In genomic region chr12:128818065-128819022, GRCh38 we compare ENCODE assay signal across 9 cellular contexts. TPM values are rescaled to one million over a fixed set of nuclear protein-coding genes. Genes with fewer than 3 reads are reported as not detected.
DNase-seq lines count a peak whose midpoint lies in the region; ATAC-seq, FAIRE-seq and TF ChIP-seq lines count a peak whose summit lies in the region.
"Had no signal": no experiment of that assay in that cellular context is flagged by ENCODE, and none has a peak within 500 bp of the region (broad histone marks: within the 10 kb centered on the region; RNA-seq: fewer than 3 reads in every experiment).

No MANE protein-coding gene starts in this region.

- H3K36me3 Mint-ChIP-seq in progenitor cell of endocrine pancreas (ENCODE audit: insufficient read depth): peaks cover 27% of the 10 kb centered on the region

- H3K27ac ChIP-seq in endothelial cell of umbilical vein (ENCODE audit: insufficient read depth, low read depth, low read length): peak overlapping the region; percentile 8

- H3K4me3 ChIP-seq in GM08714 (ENCODE audit: low read length) (peak overlapping the region; percentile 9; the same call in 1 of the 2 replicates), endothelial cell of umbilical vein (replicated peaks in 1 of 3; ENCODE audit: insufficient read depth in 1 of 3, low read depth in 1 of 3, low read length in 3 of 3) (no peak overlapping the region)

- FAIRE-seq in endothelial cell of umbilical vein (lab: Jason Lieb, UNC): peak; percentile 26

- peaks cover 0 to 12% of the 10 kb centered on the region in 2 experiments for H3K36me3 ChIP-seq in endothelial cell of umbilical vein (ENCODE audit: control insufficient read depth in 2 of 2, extremely low read depth in 1 of 2, insufficient read depth in 2 of 2, low read length in 2 of 2)

- TF ChIP-seq POLR2A in endothelial cell of umbilical vein (IDR thresholded peaks at IDR 0.05; ENCODE audit: low read depth, low read length): no peak

- TF ChIP-seq CTCF in endothelial cell of umbilical vein (IDR thresholded peaks at IDR 0.05; ENCODE audit: extremely low read depth in 1 of 2, insufficient read depth in 1 of 2, low read depth in 1 of 2, low read length in 2 of 2): no peak
- no peak for TF ChIP-seq CTCF in progenitor cell of endocrine pancreas (IDR thresholded peaks at IDR 0.05; ENCODE audit: unreplicated experiment)

- peaks cover 32% of the 10 kb centered on the region for H3K4me1 Mint-ChIP-seq in progenitor cell of endocrine pancreas (ENCODE audit: low read depth)

- no peaks in the 10 kb centered on the region for H3K9me3 Mint-ChIP-seq in progenitor cell of endocrine pancreas (ENCODE audit: low read depth)

- no peaks in the 10 kb centered on the region for H3K9me1 ChIP-seq in endothelial cell of umbilical vein (replicated peaks; ENCODE audit: control insufficient read depth, extremely low read depth, insufficient read depth, low read length)

- DNase-seq in NCI-H226 (peak; percentile 84), endothelial cell of umbilical vein (ENCODE audit: low read depth, low spot score) (no peak), progenitor cell of endocrine pancreas (ENCODE audit: low spot score, unreplicated experiment) (no peak), NCI-H187 (lab: John Stamatoyannopoulos, UW) (no peak), NCI-H748 (lab: John Stamatoyannopoulos, UW; ENCODE audit: unreplicated experiment) (no peak)
- no peak for DNase-seq in stimulated activated CD4-positive, alpha-beta T cell treated with anti-CD3 and anti-CD28 coated beads, Interleukin-1b, Interleukin-23, amount 100 ng/mL, for 48 hours

- peaks cover 3% of the 10 kb centered on the region for H3K4me1 ChIP-seq in endothelial cell of umbilical vein (ENCODE audit: control insufficient read depth, extremely low read depth, insufficient read depth, low read length)

- POLR2A ChIA-PET in endothelial cell of umbilical vein (lab: Charles Lee): no interaction called here

- H3K27me3 ChIP-seq in endothelial cell of umbilical vein (ENCODE audit: control insufficient read depth in 2 of 2, insufficient read depth in 2 of 2, low read length in 2 of 2): no peaks in the 10 kb centered on the region

- H3K27ac Mint-ChIP-seq in progenitor cell of endocrine pancreas: peak overlapping the region; percentile 87

- peaks cover 94% of the 10 kb centered on the region for H3K79me2 ChIP-seq in endothelial cell of umbilical vein (ENCODE audit: control insufficient read depth, insufficient read depth, low read length)

- no peak overlapping the region for H3K9ac ChIP-seq in endothelial cell of umbilical vein (replicated peaks; ENCODE audit: extremely low read depth, insufficient read depth, low read length)

- H2AFZ ChIP-seq in endothelial cell of umbilical vein (ENCODE audit: low read depth, low read length): no peak overlapping the region

- dilution Hi-C loops in endothelial cell of umbilical vein (cut with MboI; ENCODE audit: extremely low pct_ligation_motif_present, low sequenced_read_pairs): no loop called here

- peak; percentile 39 for ATAC-seq in GM21717 (IDR thresholded peaks at IDR 0.05; ENCODE audit: unreplicated experiment)

- H3K4me3 Mint-ChIP-seq in progenitor cell of endocrine pancreas (ENCODE audit: low read depth): no peak overlapping the region

- no peaks in the 10 kb centered on the region for H3K9me3 ChIP-seq in endothelial cell of umbilical vein (replicated peaks; ENCODE audit: control insufficient read depth, insufficient read depth, low read length)

- no peak overlapping the region for H3K4me2 ChIP-seq in endothelial cell of umbilical vein (ENCODE audit: insufficient read depth, low read length)

- intact Hi-C loops in endothelial cell of umbilical vein (cut with micrococcal nuclease): loop anchor here (1.0 kb wide), 1 partner anchor 17 kb away; no protein-coding TSS in a partner anchor

- no peaks in the 10 kb centered on the region for H4K20me1 ChIP-seq in endothelial cell of umbilical vein (replicated peaks; ENCODE audit: control insufficient read depth, extremely low read depth, insufficient read depth, low read length)

- CTCF ChIA-PET in endothelial cell of umbilical vein (lab: Charles Lee): interaction anchor here (1.1 kb wide), 1 partner anchor 20 kb away, joined by 4 read pairs; no protein-coding TSS in a partner anchor

- no peaks in the 10 kb centered on the region for H3K27me3 Mint-ChIP-seq in progenitor cell of endocrine pancreas

- no TSS peak for BruUV-seq in endothelial cell of umbilical vein (replicated peaks; lab: Mats Ljungman, UMichigan)

TF ChIP-seq in endothelial cell of umbilical vein, 7 proteins besides CTCF, POLR2A, EP300 and RAD21:
- TF ChIP-seq MYC (IDR thresholded peaks at IDR 0.05; ENCODE audit: low read depth, low read length) (no peak), FOS (IDR thresholded peaks at IDR 0.05; ENCODE audit: borderline replicate concordance, insufficient read depth, low read length) (no peak), JUN (IDR thresholded peaks at IDR 0.05; ENCODE audit: borderline replicate concordance, insufficient read depth, insufficient read length, low read depth) (no peak), GATA2 (IDR thresholded peaks at IDR 0.05; ENCODE audit: insufficient read depth, insufficient read length, low read depth, low read length) (no peak), EZH2 (IDR thresholded peaks at IDR 0.05; ENCODE audit: borderline replicate concordance, low read depth, low read length, severe bottlenecking) (no peak), POLR2AphosphoS5 (IDR thresholded peaks at IDR 0.05; ENCODE audit: insufficient read depth, low read depth, low read length) (no peak), MAX (IDR thresholded peaks at IDR 0.05; ENCODE audit: insufficient read depth, insufficient read length) (no peak)

RNA-seq across cellular contexts. Expression of gene SLC15A4, which starts 5.4 kb away (rescaled TPM):
- total RNA-seq in endothelial cell of umbilical vein (24.5 and 24.6 TPM in 2 replicates), progenitor cell of endocrine pancreas (31.3 and 33.8 TPM in 2 replicates)
- polyA plus RNA-seq in endothelial cell of umbilical vein: 19.6 and 20.9 TPM in 2 replicates
- 11.8 and 13.1 TPM in 2 replicates for polyA plus RNA-seq in endothelial cell of umbilical vein (2011; cell fraction: cytosol; rRNA removed)
- polyA plus RNA-seq in endothelial cell of umbilical vein (2011; cell fraction: nucleus; rRNA removed): 33.3 and 33.9 TPM in 2 replicates
- 17.5 and 17.6 TPM in 2 replicates for polyA plus RNA-seq in endothelial cell of umbilical vein (2012)
- polyA minus RNA-seq in endothelial cell of umbilical vein: 50.0 and 54.9 TPM in 2 replicates
- 21.1 TPM for polyA minus RNA-seq in endothelial cell of umbilical vein (2011; cell fraction: cytosol; rRNA and poly(A)+ RNA removed)
- polyA minus RNA-seq in endothelial cell of umbilical vein (2011; cell fraction: nucleus; rRNA and poly(A)+ RNA removed): 37.5 and 38.3 TPM in 2 replicates

RNA-seq across cellular contexts. Expression of gene GLT1D1, which starts 34.9 kb away (rescaled TPM):
- total RNA-seq in endothelial cell of umbilical vein (not detected in 2 replicates), progenitor cell of endocrine pancreas (5.7 and 6.5 TPM in 2 replicates)
- not detected in 2 replicates for polyA plus RNA-seq in endothelial cell of umbilical vein
- not detected in 2 replicates for polyA plus RNA-seq in endothelial cell of umbilical vein (2011; cell fraction: cytosol; rRNA removed)
- not detected in 2 replicates for polyA plus RNA-seq in endothelial cell of umbilical vein (2011; cell fraction: nucleus; rRNA removed)
- not detected in 2 replicates for polyA plus RNA-seq in endothelial cell of umbilical vein (2012)
- polyA minus RNA-seq in endothelial cell of umbilical vein: not detected in 2 replicates
- not detected for polyA minus RNA-seq in endothelial cell of umbilical vein (2011; cell fraction: cytosol; rRNA and poly(A)+ RNA removed)
- polyA minus RNA-seq in endothelial cell of umbilical vein (2011; cell fraction: nucleus; rRNA and poly(A)+ RNA removed): not detected in 2 replicates
- total RNA-seq: NCI-H460 had no signal
